3 cellular contexts compared by ENCODE assay signal in the genomic region with DNA sequence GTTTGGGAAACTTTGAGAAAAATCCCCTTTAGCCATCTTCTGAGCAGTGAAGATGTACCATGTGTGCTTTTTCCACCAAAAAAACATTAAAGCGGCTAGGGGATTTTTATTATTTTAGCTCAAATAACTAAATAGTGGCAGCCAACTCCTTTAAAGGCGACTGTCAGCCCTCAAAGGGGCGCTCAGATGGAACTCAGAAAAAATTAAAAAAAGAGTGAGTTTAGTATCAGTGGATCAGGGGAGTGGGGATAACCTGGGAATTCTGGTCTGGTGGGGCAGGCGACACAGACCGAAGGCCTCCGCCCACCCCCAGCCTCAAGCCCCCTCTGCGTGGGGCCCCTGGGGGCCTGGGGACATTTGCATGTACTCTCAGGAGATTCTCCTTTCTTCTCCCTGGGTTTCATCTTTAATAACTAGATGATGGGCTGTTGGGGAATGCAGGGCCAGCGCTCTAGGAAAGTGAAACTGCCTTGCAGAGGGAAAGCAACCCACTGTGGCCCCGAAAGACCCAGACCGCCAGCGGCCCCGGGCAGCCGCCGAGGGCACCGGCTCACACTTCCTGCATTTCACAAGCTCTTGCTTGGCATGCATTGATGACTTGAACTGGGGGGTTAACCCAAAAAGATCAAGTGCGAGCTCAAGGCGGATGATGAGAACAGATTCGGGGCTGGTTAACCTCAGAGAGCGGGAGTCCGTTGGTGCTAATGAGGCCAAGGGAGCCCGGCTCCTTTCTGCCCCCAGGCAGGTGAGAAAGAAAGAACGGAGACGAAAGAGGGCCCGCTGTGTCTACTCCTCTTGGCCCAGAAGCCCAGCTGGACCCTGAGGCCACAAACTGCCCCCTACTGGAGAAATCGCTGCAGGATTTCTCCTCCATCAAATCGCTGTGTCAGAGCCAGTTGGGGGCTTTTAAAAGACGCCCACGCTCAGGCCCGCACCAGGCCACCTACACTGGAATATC.
TF ChIP-seq lines count a peak whose summit lies in the region.

No MANE protein-coding gene starts in this region.

TF ChIP-seq in GM12891, 5 proteins besides CTCF, POLR2A, EP300 and RAD21:
- TF ChIP-seq PAX5 (IDR thresholded peaks at IDR 0.05; ENCODE audit: insufficient read depth, low read length, severe bottlenecking), result no peak
- peak; percentile 27; the same call in 1 of the 2 replicates for TF ChIP-seq SPI1 (IDR thresholded peaks at IDR 0.05; ENCODE audit: low read depth, low read length)
- peak; percentile 89; the same call in 1 of the 2 replicates for TF ChIP-seq POU2F2 (IDR thresholded peaks at IDR 0.05; ENCODE audit: low read depth, low read length)
TF ChIP-seq in GM12891: peak in this region for 2.

TF ChIP-seq in HEK293, 187 proteins besides CTCF, POLR2A, EP300 and RAD21:
- no peak for TF ChIP-seq ZNF521 (tag by site-specific recombination; IDR thresholded peaks at IDR 0.05)
- TF ChIP-seq PRDM10 (tag by site-specific recombination; IDR thresholded peaks at IDR 0.05), result no peak
- TF ChIP-seq ZFHX2 (tag by site-specific recombination; conservative IDR thresholded peaks at IDR 0.05), result peak; percentile 26; the same call in 1 of the 2 replicates
- TF ChIP-seq YY1 (tag by site-specific recombination; IDR thresholded peaks at IDR 0.05), result no peak
- TF ChIP-seq, protein P1, sequence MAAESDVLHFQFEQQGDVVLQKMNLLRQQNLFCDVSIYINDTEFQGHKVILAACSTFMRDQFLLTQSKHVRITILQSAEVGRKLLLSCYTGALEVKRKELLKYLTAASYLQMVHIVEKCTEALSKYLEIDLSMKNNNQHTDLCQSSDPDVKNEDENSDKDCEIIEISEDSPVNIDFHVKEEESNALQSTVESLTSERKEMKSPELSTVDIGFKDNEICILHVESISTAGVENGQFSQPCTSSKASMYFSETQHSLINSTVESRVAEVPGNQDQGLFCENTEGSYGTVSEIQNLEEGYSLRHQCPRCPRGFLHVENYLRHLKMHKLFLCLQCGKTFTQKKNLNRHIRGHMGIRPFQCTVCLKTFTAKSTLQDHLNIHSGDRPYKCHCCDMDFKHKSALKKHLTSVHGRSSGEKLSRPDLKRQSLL (tag by site-specific recombination; IDR thresholded peaks at IDR 0.05), result no peak
- no peak for TF ChIP-seq ZNF670 (tag by site-specific recombination; IDR thresholded peaks at IDR 0.05; ENCODE audit: low read depth)
- TF ChIP-seq GLI4 (tag by site-specific recombination; IDR thresholded peaks at IDR 0.05), result no peak

TF ChIP-seq in GM12878, 131 proteins besides CTCF, POLR2A, EP300 and RAD21 (continues in another document):
- peak; percentile 76; the same call in 1 of the 2 replicates for TF ChIP-seq MTA3 (IDR thresholded peaks at IDR 0.05; ENCODE audit: borderline replicate concordance, low read length)
- TF ChIP-seq FOXK2 (IDR thresholded peaks at IDR 0.05), result no peak
- no peak for TF ChIP-seq FOS (IDR thresholded peaks at IDR 0.05; ENCODE audit: borderline replicate concordance, extremely low read depth, insufficient read length)
- TF ChIP-seq ZSCAN29 (IDR thresholded peaks at IDR 0.05), result no peak; the same call in 1 of the 2 replicates
- no peak for TF ChIP-seq PAX8 (IDR thresholded peaks at IDR 0.05)
- TF ChIP-seq ZBTB4 (CRISPR knock-in tag; IDR thresholded peaks at IDR 0.05), result no peak
- no peak for TF ChIP-seq E4F1 (IDR thresholded peaks at IDR 0.05; ENCODE audit: borderline replicate concordance, partially characterized antibody)
- TF ChIP-seq, protein P2, sequence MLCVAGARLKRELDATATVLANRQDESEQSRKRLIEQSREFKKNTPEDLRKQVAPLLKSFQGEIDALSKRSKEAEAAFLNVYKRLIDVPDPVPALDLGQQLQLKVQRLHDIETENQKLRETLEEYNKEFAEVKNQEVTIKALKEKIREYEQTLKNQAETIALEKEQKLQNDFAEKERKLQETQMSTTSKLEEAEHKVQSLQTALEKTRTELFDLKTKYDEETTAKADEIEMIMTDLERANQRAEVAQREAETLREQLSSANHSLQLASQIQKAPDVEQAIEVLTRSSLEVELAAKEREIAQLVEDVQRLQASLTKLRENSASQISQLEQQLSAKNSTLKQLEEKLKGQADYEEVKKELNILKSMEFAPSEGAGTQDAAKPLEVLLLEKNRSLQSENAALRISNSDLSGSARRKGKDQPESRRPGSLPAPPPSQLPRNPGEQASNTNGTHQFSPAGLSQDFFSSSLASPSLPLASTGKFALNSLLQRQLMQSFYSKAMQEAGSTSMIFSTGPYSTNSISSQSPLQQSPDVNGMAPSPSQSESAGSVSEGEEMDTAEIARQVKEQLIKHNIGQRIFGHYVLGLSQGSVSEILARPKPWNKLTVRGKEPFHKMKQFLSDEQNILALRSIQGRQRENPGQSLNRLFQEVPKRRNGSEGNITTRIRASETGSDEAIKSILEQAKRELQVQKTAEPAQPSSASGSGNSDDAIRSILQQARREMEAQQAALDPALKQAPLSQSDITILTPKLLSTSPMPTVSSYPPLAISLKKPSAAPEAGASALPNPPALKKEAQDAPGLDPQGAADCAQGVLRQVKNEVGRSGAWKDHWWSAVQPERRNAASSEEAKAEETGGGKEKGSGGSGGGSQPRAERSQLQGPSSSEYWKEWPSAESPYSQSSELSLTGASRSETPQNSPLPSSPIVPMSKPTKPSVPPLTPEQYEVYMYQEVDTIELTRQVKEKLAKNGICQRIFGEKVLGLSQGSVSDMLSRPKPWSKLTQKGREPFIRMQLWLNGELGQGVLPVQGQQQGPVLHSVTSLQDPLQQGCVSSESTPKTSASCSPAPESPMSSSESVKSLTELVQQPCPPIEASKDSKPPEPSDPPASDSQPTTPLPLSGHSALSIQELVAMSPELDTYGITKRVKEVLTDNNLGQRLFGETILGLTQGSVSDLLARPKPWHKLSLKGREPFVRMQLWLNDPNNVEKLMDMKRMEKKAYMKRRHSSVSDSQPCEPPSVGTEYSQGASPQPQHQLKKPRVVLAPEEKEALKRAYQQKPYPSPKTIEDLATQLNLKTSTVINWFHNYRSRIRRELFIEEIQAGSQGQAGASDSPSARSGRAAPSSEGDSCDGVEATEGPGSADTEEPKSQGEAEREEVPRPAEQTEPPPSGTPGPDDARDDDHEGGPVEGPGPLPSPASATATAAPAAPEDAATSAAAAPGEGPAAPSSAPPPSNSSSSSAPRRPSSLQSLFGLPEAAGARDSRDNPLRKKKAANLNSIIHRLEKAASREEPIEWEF (IDR thresholded peaks at IDR 0.05; ENCODE audit: insufficient replicate concordance, low read depth, low read length), result peak; percentile 55
- peak; percentile 6 for TF ChIP-seq SIX5 (IDR thresholded peaks at IDR 0.05; ENCODE audit: low read depth, low read length, severe bottlenecking)
- peak; percentile 79 for TF ChIP-seq MTA2 (IDR thresholded peaks at IDR 0.05; ENCODE audit: low read depth)
- TF ChIP-seq CHD1 (IDR thresholded peaks at IDR 0.05; ENCODE audit: low read depth, low read length), result 0 out of 2 replicates have a peak, but pooled peaks have one; percentile 38
- peak; percentile 54 for TF ChIP-seq NFIC (IDR thresholded peaks at IDR 0.05; ENCODE audit: low read depth, low read length)
- TF ChIP-seq, protein P3, sequence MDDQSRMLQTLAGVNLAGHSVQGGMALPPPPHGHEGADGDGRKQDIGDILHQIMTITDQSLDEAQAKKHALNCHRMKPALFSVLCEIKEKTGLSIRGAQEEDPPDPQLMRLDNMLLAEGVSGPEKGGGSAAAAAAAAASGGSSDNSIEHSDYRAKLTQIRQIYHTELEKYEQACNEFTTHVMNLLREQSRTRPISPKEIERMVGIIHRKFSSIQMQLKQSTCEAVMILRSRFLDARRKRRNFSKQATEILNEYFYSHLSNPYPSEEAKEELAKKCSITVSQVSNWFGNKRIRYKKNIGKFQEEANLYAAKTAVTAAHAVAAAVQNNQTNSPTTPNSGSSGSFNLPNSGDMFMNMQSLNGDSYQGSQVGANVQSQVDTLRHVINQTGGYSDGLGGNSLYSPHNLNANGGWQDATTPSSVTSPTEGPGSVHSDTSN (IDR thresholded peaks at IDR 0.05; ENCODE audit: insufficient replicate concordance, low read depth, low read length), result no peak
- peak; percentile 62; the same call in 1 of the 2 replicates for TF ChIP-seq PAX5 (IDR thresholded peaks at IDR 0.05; ENCODE audit: borderline replicate concordance, low read depth, low read length)
- TF ChIP-seq PRDM15 (CRISPR knock-in tag; IDR thresholded peaks at IDR 0.05), result no peak
- no peak for TF ChIP-seq HDGF (IDR thresholded peaks at IDR 0.05)
- peak in 1 of 2 experiments; percentile 79; a peak in 2 of 3 replicates for TF ChIP-seq EGR1 (IDR thresholded peaks at IDR 0.05; ENCODE audit: borderline replicate concordance in 1 of 2, low read depth in 2 of 2, low read length in 2 of 2)
- TF ChIP-seq SPI1 (IDR thresholded peaks at IDR 0.05; ENCODE audit: borderline replicate concordance, insufficient read depth, low read depth, low read length), result peak; percentile 49; the same call in 1 of the 2 replicates
- TF ChIP-seq BHLHE40 (IDR thresholded peaks at IDR 0.05; ENCODE audit: borderline replicate concordance in 1 of 2, low read depth in 2 of 2, low read length in 1 of 2), result peak in 1 of 2 experiments; percentile 78; a peak in 3 of 4 replicates
- no peak for TF ChIP-seq NFYA (IDR thresholded peaks at IDR 0.05; ENCODE audit: borderline replicate concordance, low read depth, low read length)
- peak; percentile 31; the same call in 1 of the 2 replicates for TF ChIP-seq EED (IDR thresholded peaks at IDR 0.05; ENCODE audit: low read depth)
- no peak for TF ChIP-seq HDAC6 (IDR thresholded peaks at IDR 0.05; ENCODE audit: unreplicated experiment)
- no peak for TF ChIP-seq RBBP5 (conservative IDR thresholded peaks at IDR 0.05)
- peak; percentile 95 for TF ChIP-seq GATAD2B (conservative IDR thresholded peaks at IDR 0.05; ENCODE audit: low read depth)
- TF ChIP-seq SMC3 (IDR thresholded peaks at IDR 0.05; ENCODE audit: borderline replicate concordance, low read length), result peak; percentile 8; the same call in 1 of the 2 replicates
- no peak for TF ChIP-seq MEF2A (IDR thresholded peaks at IDR 0.05; ENCODE audit: insufficient read depth, low read depth, low read length)
- peak; percentile 79 to 83 for TF ChIP-seq IKZF2 (IDR thresholded peaks at IDR 0.05)
- 0 out of 2 replicates have a peak, but pooled peaks have one; percentile 42 for TF ChIP-seq WRNIP1 (IDR thresholded peaks at IDR 0.05; ENCODE audit: borderline replicate concordance, low read depth, low read length)
- no peak for TF ChIP-seq CBFB (IDR thresholded peaks at IDR 0.05; ENCODE audit: low read depth)
- TF ChIP-seq NR2C2 (IDR thresholded peaks at IDR 0.05; ENCODE audit: borderline replicate concordance, control insufficient read depth, insufficient read length, low read depth), result no peak
- peak; percentile 73 for TF ChIP-seq NR2F1 (conservative IDR thresholded peaks at IDR 0.05)
- no peak; the same call in 1 of the 2 replicates for TF ChIP-seq RB1 (IDR thresholded peaks at IDR 0.05; ENCODE audit: borderline replicate concordance)
- TF ChIP-seq YY1 (IDR thresholded peaks at IDR 0.05; ENCODE audit: low read depth, low read length), result 0 out of 2 replicates have a peak, but pooled peaks have one; percentile 5
